In genomic region chr20:41168281-41169183, GRCh38 we compare ENCODE assay signal across 1 cellular context.
TF ChIP-seq lines count a peak whose summit lies in the region.

No MANE protein-coding gene starts in this region.

TF ChIP-seq in H1, 55 proteins besides CTCF, POLR2A, EP300 and RAD21:
- TF ChIP-seq POLR2AphosphoS5 (IDR thresholded peaks at IDR 0.05; ENCODE audit: low read depth, low read length) (peak; percentile 22; the same call in 1 of the 2 replicates), KDM4A (IDR thresholded peaks at IDR 0.05; ENCODE audit: low read depth, low read length, severe bottlenecking) (no peak), SRF (IDR thresholded peaks at IDR 0.05; ENCODE audit: low read depth, low read length) (no peak), SIX5 (IDR thresholded peaks at IDR 0.05; ENCODE audit: low read depth, low read length) (no peak)
